In genomic region chr10:2099321-2099720, GRCh38 we compare ENCODE assay signal across 1 cellular context.
A peak's percentile ranks its signal among the peaks of the same experiment; 100 is the strongest.
TF ChIP-seq lines count a peak whose summit lies in the region.

No MANE protein-coding gene starts in this region.

TF ChIP-seq in H1, 55 proteins besides CTCF, POLR2A, EP300 and RAD21:
- TF ChIP-seq TEAD4 (IDR thresholded peaks at IDR 0.05; ENCODE audit: low read depth, low read length): peak; percentile 15; the same call in 1 of the 2 replicates
- no peak for TF ChIP-seq SIN3A (conservative IDR thresholded peaks at IDR 0.05 in 1 of 2, IDR thresholded peaks at IDR 0.05 in 1 of 2; ENCODE audit: low read depth in 1 of 2, low read length in 2 of 2)
